ENCODE assay signal across 1 cellular context in genomic region chr11:119095066-119095880, GRCh38.
A peak's percentile ranks its signal among the peaks of the same experiment; 100 is the strongest.
TF ChIP-seq lines count a peak whose summit lies in the region.

No MANE protein-coding gene starts in this region.

TF ChIP-seq in SK-N-SH, 30 proteins besides CTCF, POLR2A, EP300 and RAD21 (continued from another document):
- no peak for TF ChIP-seq USF2 (IDR thresholded peaks at IDR 0.05; ENCODE audit: borderline replicate concordance, low read depth, low read length)
- no peak for TF ChIP-seq RXRA (IDR thresholded peaks at IDR 0.05; ENCODE audit: borderline replicate concordance, low read depth)
- no peak for TF ChIP-seq FOSL2 (IDR thresholded peaks at IDR 0.05; ENCODE audit: borderline replicate concordance, low read depth)
- TF ChIP-seq USF1 (IDR thresholded peaks at IDR 0.05; ENCODE audit: borderline replicate concordance, low read depth), result no peak
- no peak for TF ChIP-seq GATA2 (CRISPR knock-in tag; IDR thresholded peaks at IDR 0.05)
- peak; percentile 96 for TF ChIP-seq CHD2 (IDR thresholded peaks at IDR 0.05; ENCODE audit: low read length, partially characterized antibody)
- TF ChIP-seq NFIC (IDR thresholded peaks at IDR 0.05; ENCODE audit: borderline replicate concordance), result peak; percentile 51
- TF ChIP-seq TCF12 (IDR thresholded peaks at IDR 0.05), result no peak
- TF ChIP-seq RCOR1 (IDR thresholded peaks at IDR 0.05; ENCODE audit: low read length), result no peak; the same call in 1 of the 2 replicates
- TF ChIP-seq IRF3 (IDR thresholded peaks at IDR 0.05; ENCODE audit: low read depth, low read length), result peak; percentile 79
- peak; percentile 32; the same call in 1 of the 2 replicates for TF ChIP-seq TEAD4 (IDR thresholded peaks at IDR 0.05; ENCODE audit: borderline replicate concordance, insufficient read depth)
- peak; percentile 76 for TF ChIP-seq RFX5 (IDR thresholded peaks at IDR 0.05; ENCODE audit: low read length)
- peak; percentile 100 for TF ChIP-seq TAF1 (IDR thresholded peaks at IDR 0.05; ENCODE audit: borderline replicate concordance, low read depth, low read length)
- peak; percentile 87 for TF ChIP-seq MXI1 (IDR thresholded peaks at IDR 0.05; ENCODE audit: low read depth, low read length)
- peak; percentile 29; the same call in 1 of the 2 replicates for TF ChIP-seq JUND (IDR thresholded peaks at IDR 0.05)
- TF ChIP-seq PBX3 (IDR thresholded peaks at IDR 0.05), result peak; percentile 63
- TF ChIP-seq REST (IDR thresholded peaks at IDR 0.05; ENCODE audit: low read depth, low read length), result peak; percentile 73
- TF ChIP-seq POLR2AphosphoS5 (IDR thresholded peaks at IDR 0.05; ENCODE audit: low read depth, low read length), result peak; percentile 100
